20 cellular contexts compared by ENCODE assay signal in the genomic region with DNA sequence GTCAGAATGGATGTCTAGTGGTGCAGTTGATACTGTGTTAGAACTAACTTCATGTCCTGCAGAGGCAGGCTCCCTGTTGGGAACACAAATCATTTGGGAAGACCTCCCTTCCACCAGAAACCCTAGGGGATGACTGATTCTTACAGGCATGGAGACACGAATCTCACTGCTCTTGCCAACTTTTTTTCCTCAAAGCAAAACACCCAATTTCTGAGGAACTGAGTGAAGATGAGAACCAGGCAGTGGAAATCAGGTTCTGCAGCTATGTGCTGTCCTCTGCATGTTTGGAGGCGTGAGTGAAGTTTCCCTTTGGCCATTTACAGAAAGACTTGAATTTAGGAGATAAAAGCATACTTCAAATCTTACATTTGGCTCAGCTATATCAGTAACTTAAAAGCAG.
"Had no signal": no experiment of that assay in that cellular context is flagged by ENCODE, and none has a peak within 500 bp of the region (broad histone marks: within the 10 kb centered on the region; RNA-seq: fewer than 3 reads in every experiment).

No MANE protein-coding gene starts in this region.

- H3K4me3 ChIP-seq: cardiac muscle cell, coronary artery, lung, suprapubic skin, upper lobe of right lung had no signal

- H3K27ac ChIP-seq: cardiac muscle cell, coronary artery, suprapubic skin, upper lobe of right lung had no signal

- H3K4me3 Mint-ChIP-seq: activated CD8-positive, alpha-beta memory T cell treated with anti-CD3 and anti-CD28 coated beads, Interleukin-2, amount 10 ng/mL, durations not matched to agents 7 days and 5 days; activated T-cell treated with anti-CD3 and anti-CD28 coated beads, Interleukin-2, amount 50 U/mL, for 4 hours; natural killer cell treated with Interleukin-12 subunit alpha and Interleukin-12 subunit beta and Interleukin-15 and Interleukin-18, amount 100 ng/mL, for 72 hours; T-helper 2 cell treated with Interferon-gamma antibody and Interleukin-4, amounts not matched to agents 5 μg/mL and 100 μg/mL, for 36 hours had no signal

- H3K27me3 ChIP-seq: cardiac muscle cell, suprapubic skin, upper lobe of right lung had no signal

- H3K4me1 ChIP-seq: suprapubic skin, upper lobe of right lung had no signal

- H3K27me3 Mint-ChIP-seq: activated CD8-positive, alpha-beta memory T cell treated with anti-CD3 and anti-CD28 coated beads, Interleukin-2, amount 10 ng/mL, durations not matched to agents 7 days and 5 days; natural killer cell treated with Interleukin-12 subunit alpha and Interleukin-12 subunit beta and Interleukin-15 and Interleukin-18, amount 100 ng/mL, for 72 hours had no signal

- H3K4me1 Mint-ChIP-seq: activated CD8-positive, alpha-beta memory T cell treated with anti-CD3 and anti-CD28 coated beads, Interleukin-2, amount 10 ng/mL, durations not matched to agents 7 days and 5 days had no signal

- H3K36me3 Mint-ChIP-seq: activated CD8-positive, alpha-beta memory T cell treated with anti-CD3 and anti-CD28 coated beads, Interleukin-2, amount 10 ng/mL, durations not matched to agents 7 days and 5 days; activated naive CD4-positive, alpha-beta T cell treated with anti-CD3 and anti-CD28 coated beads, Interleukin-2, amount 50 U/mL, for 72 hours; natural killer cell treated with Interleukin-12 subunit alpha and Interleukin-12 subunit beta and Interleukin-15 and Interleukin-18, amount 100 ng/mL, for 72 hours had no signal

- H3K9me3 ChIP-seq: upper lobe of right lung had no signal

- H3K27ac Mint-ChIP-seq: activated CD8-positive, alpha-beta memory T cell treated with anti-CD3 and anti-CD28 coated beads, Interleukin-2, amount 10 ng/mL, durations not matched to agents 7 days and 5 days; activated naive CD4-positive, alpha-beta T cell treated with anti-CD3 and anti-CD28 coated beads, Interleukin-2, amount 50 U/mL, for 72 hours; natural killer cell treated with Interleukin-12 subunit alpha and Interleukin-12 subunit beta and Interleukin-15 and Interleukin-18, amount 100 ng/mL, for 72 hours; T-helper 2 cell treated with Interferon-gamma antibody and Interleukin-4, amounts not matched to agents 5 μg/mL and 100 μg/mL, for 36 hours had no signal

- DNase-seq: activated CD4-positive, alpha-beta T cell treated with anti-CD3 and anti-CD28 coated beads, Interleukin-2, amount 50 U/mL, for 4 hours; activated CD4-positive, CD25-positive, alpha-beta regulatory T cell treated with anti-CD3 and anti-CD28 coated beads, Interleukin-2, amount 50 U/mL, for 72 hours; activated CD8-positive, alpha-beta memory T cell treated with anti-CD3 and anti-CD28 coated beads, Interleukin-2, amount 10 ng/mL, durations not matched to agents 7 days and 5 days; activated effector memory CD4-positive, alpha-beta T cell treated with anti-CD3 and anti-CD28 coated beads, Interleukin-2, amount 50 U/mL, for 16 hours; activated T-cell treated with anti-CD3 and anti-CD28 coated beads, Interleukin-2, amount 50 U/mL, for 4 hours; amygdala; effector CD8-positive, alpha-beta T cell; glutamatergic neuron; left colon; stimulated activated CD4-positive, alpha-beta T cell treated with anti-CD3 and anti-CD28 coated beads, Interleukin-12 subunit alpha, Interleukin-12 subunit beta, amount 100 ng/mL, for 4 hours; stimulated activated naive CD4-positive, alpha-beta T cell; upper lobe of right lung had no signal

- H3K36me3 ChIP-seq: cardiac muscle cell, suprapubic skin, upper lobe of right lung had no signal

- ATAC-seq: activated CD8-positive, alpha-beta memory T cell treated with anti-CD3 and anti-CD28 coated beads, Interleukin-2, amount 10 ng/mL, durations not matched to agents 7 days and 5 days; activated naive CD4-positive, alpha-beta T cell treated with anti-CD3 and anti-CD28 coated beads, Interleukin-2, amount 50 U/mL, for 72 hours; activated T-cell treated with anti-CD3 and anti-CD28 coated beads, Interleukin-2, amount 50 U/mL, for 4 hours; left colon; natural killer cell treated with Interleukin-12 subunit alpha and Interleukin-12 subunit beta and Interleukin-15 and Interleukin-18, amount 100 ng/mL, for 72 hours; sciatic nerve; upper lobe of right lung had no signal
